In the genomic region with DNA sequence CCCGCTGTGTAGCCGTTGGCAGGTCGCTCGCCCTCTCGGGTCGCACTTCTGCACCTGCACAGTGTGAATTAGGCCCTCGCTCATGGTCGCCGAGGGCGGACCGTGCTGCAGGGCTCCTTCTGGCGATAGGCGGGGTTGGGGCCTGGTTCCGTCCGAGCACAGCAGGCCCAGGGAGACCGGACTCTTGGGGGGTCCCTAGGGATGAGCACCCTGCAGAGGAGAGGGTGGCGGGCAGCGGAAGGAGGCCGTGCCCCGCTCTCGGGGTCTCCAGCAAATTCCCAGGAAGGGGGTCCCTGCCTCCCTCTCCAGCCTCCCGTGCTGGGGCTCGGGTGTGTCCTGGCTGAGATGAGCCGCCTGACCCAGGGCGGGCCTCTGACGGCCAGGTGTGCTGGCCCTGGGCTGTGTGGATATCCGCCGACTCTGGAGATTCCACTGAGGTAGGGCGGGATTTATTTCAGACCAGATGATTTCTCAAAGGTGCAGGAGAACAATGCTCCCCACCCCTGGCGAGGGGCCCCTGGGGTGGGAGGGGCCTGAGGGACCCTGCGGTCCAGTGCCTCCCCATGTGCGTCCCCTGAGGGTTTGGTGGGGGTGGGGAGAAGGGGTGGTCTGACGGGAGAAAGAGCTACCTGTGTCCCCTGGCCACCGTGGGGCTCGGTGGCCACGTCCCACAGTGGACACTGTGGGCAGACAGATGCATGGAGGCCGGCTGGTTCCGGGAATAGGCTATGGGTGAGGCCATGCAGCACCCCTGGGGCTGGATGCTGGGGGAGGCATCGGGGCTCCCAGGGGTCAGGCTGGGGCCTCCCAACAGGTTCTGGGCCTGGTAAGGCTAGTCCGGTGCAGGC, we compare ENCODE assay signal across 3 cellular contexts.
TF ChIP-seq lines count a peak whose summit lies in the region.

No MANE protein-coding gene starts in this region.

TF ChIP-seq in HEK293, 187 proteins besides CTCF, POLR2A, EP300 and RAD21:
- TF ChIP-seq, protein P1, sequence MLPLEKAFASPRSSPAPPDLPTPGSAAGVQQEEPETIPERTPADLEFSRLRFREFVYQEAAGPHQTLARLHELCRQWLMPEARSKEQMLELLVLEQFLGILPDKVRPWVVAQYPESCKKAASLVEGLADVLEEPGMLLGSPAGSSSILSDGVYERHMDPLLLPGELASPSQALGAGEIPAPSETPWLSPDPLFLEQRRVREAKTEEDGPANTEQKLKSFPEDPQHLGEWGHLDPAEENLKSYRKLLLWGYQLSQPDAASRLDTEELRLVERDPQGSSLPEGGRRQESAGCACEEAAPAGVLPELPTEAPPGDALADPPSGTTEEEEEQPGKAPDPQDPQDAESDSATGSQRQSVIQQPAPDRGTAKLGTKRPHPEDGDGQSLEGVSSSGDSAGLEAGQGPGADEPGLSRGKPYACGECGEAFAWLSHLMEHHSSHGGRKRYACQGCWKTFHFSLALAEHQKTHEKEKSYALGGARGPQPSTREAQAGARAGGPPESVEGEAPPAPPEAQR (tag by site-specific recombination; IDR thresholded peaks at IDR 0.05), result no peak
- TF ChIP-seq GLIS2 (tag by site-specific recombination; IDR thresholded peaks at IDR 0.05) (peak; percentile 61), ZNF37A (tag by site-specific recombination; IDR thresholded peaks at IDR 0.05) (no peak), ZNF433 (tag by site-specific recombination; IDR thresholded peaks at IDR 0.05; ENCODE audit: low read depth) (no peak)
- TF ChIP-seq, protein P2, sequence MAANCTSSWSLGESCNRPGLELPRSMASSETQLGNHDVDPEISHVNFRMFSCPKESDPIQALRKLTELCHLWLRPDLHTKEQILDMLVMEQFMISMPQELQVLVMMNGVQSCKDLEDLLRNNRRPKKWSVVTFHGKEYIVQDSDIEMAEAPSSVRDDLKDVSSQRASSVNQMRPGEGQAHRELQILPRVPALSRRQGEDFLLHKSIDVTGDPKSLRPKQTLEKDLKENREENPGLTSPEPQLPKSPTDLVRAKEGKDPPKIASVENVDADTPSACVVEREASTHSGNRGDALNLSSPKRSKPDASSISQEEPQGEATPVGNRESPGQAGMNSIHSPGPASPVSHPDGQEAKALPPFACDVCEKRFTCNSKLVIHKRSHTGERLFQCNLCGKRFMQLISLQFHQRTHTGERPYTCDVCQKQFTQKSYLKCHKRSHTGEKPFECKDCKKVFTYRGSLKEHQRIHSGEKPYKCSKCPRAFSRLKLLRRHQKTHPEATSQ (tag by site-specific recombination; IDR thresholded peaks at IDR 0.05), result no peak

TF ChIP-seq in GM12878, 131 proteins besides CTCF, POLR2A, EP300 and RAD21 (continues in another document):
- TF ChIP-seq GATAD2B (conservative IDR thresholded peaks at IDR 0.05; ENCODE audit: low read depth), result peak; percentile 4; the same call in 1 of the 2 replicates
- no peak for TF ChIP-seq SUPT20H (IDR thresholded peaks at IDR 0.05; ENCODE audit: borderline replicate concordance, control insufficient read depth, low read depth, low read length)
- 0 out of 2 replicates have a peak, but pooled peaks have one; percentile 65 for TF ChIP-seq MLLT1 (IDR thresholded peaks at IDR 0.05)
- no peak for TF ChIP-seq SIN3A (IDR thresholded peaks at IDR 0.05; ENCODE audit: low read depth, low read length)
- no peak for TF ChIP-seq SUZ12 (IDR thresholded peaks at IDR 0.05; ENCODE audit: unreplicated experiment)
- TF ChIP-seq RELB (IDR thresholded peaks at IDR 0.05; ENCODE audit: low read depth), result no peak
- no peak; a peak in 1 of 4 replicates for TF ChIP-seq SRF (IDR thresholded peaks at IDR 0.05; ENCODE audit: low read depth in 2 of 2, low read length in 2 of 2)
- TF ChIP-seq, protein P3, sequence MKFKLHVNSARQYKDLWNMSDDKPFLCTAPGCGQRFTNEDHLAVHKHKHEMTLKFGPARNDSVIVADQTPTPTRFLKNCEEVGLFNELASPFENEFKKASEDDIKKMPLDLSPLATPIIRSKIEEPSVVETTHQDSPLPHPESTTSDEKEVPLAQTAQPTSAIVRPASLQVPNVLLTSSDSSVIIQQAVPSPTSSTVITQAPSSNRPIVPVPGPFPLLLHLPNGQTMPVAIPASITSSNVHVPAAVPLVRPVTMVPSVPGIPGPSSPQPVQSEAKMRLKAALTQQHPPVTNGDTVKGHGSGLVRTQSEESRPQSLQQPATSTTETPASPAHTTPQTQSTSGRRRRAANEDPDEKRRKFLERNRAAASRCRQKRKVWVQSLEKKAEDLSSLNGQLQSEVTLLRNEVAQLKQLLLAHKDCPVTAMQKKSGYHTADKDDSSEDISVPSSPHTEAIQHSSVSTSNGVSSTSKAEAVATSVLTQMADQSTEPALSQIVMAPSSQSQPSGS (IDR thresholded peaks at IDR 0.05; ENCODE audit: low read length), result no peak
- TF ChIP-seq KLF5 (IDR thresholded peaks at IDR 0.05; ENCODE audit: partially characterized antibody), result peak; percentile 42
- TF ChIP-seq NFIC (IDR thresholded peaks at IDR 0.05; ENCODE audit: low read depth, low read length), result no peak
- no peak for TF ChIP-seq CBX3 (IDR thresholded peaks at IDR 0.05; ENCODE audit: borderline replicate concordance, low read depth)
- TF ChIP-seq RELA (IDR thresholded peaks at IDR 0.05; ENCODE audit: borderline replicate concordance, partially characterized antibody), result no peak
- TF ChIP-seq EED (IDR thresholded peaks at IDR 0.05; ENCODE audit: low read depth), result no peak
- TF ChIP-seq SREBF2 (IDR thresholded peaks at IDR 0.05; ENCODE audit: low read length), result no peak
- TF ChIP-seq ZNF217 (IDR thresholded peaks at IDR 0.05), result 0 out of 2 replicates have a peak, but pooled peaks have one; percentile 20
- no peak for TF ChIP-seq PBX3 (IDR thresholded peaks at IDR 0.05; ENCODE audit: insufficient replicate concordance, low read depth, low read length)

TF ChIP-seq in liver, 16 proteins besides CTCF, POLR2A, EP300 and RAD21:
- TF ChIP-seq MAX (IDR thresholded peaks at IDR 0.05), result no peak
- TF ChIP-seq, protein P4, sequence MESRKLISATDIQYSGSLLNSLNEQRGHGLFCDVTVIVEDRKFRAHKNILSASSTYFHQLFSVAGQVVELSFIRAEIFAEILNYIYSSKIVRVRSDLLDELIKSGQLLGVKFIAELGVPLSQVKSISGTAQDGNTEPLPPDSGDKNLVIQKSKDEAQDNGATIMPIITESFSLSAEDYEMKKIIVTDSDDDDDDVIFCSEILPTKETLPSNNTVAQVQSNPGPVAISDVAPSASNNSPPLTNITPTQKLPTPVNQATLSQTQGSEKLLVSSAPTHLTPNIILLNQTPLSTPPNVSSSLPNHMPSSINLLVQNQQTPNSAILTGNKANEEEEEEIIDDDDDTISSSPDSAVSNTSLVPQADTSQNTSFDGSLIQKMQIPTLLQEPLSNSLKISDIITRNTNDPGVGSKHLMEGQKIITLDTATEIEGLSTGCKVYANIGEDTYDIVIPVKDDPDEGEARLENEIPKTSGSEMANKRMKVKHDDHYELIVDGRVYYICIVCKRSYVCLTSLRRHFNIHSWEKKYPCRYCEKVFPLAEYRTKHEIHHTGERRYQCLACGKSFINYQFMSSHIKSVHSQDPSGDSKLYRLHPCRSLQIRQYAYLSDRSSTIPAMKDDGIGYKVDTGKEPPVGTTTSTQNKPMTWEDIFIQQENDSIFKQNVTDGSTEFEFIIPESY (IDR thresholded peaks at IDR 0.05), result no peak
- no peak for TF ChIP-seq JUND (IDR thresholded peaks at IDR 0.05)
- TF ChIP-seq HNF4G (IDR thresholded peaks at IDR 0.05), result no peak
- no peak for TF ChIP-seq EGR1 (IDR thresholded peaks at IDR 0.05; ENCODE audit: low read depth in 2 of 2)
- TF ChIP-seq RXRA (IDR thresholded peaks at IDR 0.05), result no peak
